ENCODE assay signal across 13 cellular contexts in the genomic region with DNA sequence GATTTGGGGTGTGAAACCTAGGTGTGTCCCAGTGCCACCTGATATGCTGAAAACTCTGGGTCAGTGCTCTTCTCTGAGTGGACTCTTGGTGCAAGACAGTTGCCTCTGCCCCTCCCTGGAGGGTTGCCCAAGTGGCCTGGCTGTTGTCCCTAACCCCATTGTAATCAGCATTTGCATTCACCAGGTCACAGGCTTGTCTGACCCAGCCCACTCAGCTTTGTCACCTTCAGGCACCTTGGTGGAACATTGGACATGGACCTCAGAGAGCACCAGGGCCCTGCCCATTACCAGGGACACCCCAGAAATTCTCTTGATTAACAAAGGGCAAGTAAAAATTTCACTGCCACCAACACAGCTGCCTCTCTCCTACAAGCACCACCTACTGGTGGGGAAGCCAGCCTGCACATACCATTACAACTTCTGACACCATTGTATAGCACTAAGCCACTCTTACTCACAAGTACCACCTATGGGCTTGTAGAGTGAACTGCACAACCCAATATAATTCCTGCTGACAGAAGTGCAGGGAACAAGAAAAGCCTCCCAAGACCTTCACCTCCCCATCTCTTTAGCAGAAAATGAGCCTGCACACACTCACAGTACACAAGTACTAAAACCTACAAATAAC.
A peak's percentile ranks its signal among the peaks of the same experiment; 100 is the strongest.
DNase-seq lines count a peak whose midpoint lies in the region; ATAC-seq, FAIRE-seq and TF ChIP-seq lines count a peak whose summit lies in the region.
"Had no signal": no experiment of that assay in that cellular context is flagged by ENCODE, and none has a peak within 500 bp of the region (broad histone marks: within the 10 kb centered on the region; RNA-seq: fewer than 3 reads in every experiment).

No MANE protein-coding gene starts in this region.

- TF ChIP-seq RAD21 in Ishikawa (IDR thresholded peaks at IDR 0.05; ENCODE audit: low read depth) (peak; percentile 20; the same call in 1 of the 2 replicates), K562 (CRISPR knock-in tag; conservative IDR thresholded peaks at IDR 0.05 in 1 of 2, IDR thresholded peaks at IDR 0.05 in 1 of 2) (no peak)

- no peak for TF ChIP-seq CTCF in A673 (conservative IDR thresholded peaks at IDR 0.05; ENCODE audit: low read depth, low read length)
- TF ChIP-seq CTCF in K562 (IDR thresholded peaks at IDR 0.05 in 2 of 3, conservative IDR thresholded peaks at IDR 0.05 in 1 of 3; ENCODE audit: insufficient read depth in 2 of 3, low read depth in 1 of 3, low read length in 3 of 3): peak in 2 of 3 experiments; percentile 25 to 27; a peak in 2 of 6 replicates

- DNase-seq in A673 (ENCODE audit: low spot score) (peak; percentile 0), K562 (ENCODE audit: extremely low read depth in 1 of 4, low spot score in 3 of 4) (peak in 2 of 4 experiments; percentile 0 to 4), anterior cingulate cortex (lab: John Stamatoyannopoulos, UW) (no peak), NCI-H2196 (lab: John Stamatoyannopoulos, UW; ENCODE audit: unreplicated experiment) (no peak)
- no peak for DNase-seq in stimulated activated CD4-positive, alpha-beta T cell treated with anti-CD3 and anti-CD28 coated beads, Interleukin-1b, Interleukin-23, amount 100 ng/mL, for 48 hours
- DNase-seq: activated gamma-delta T cell, dermis blood vessel endothelial cell, NCI-H1930, T1000 had no signal

- H3K4me3 ChIP-seq in A673 (ENCODE audit: low read depth, low read length, poor library complexity, severe bottlenecking) (no peak overlapping the region), K562 (no peak overlapping the region)

- CTCF ChIA-PET in A673 (lab: Charles Lee) (no interaction called here), K562 (lab: Yijun Ruan, JAX; ENCODE audit: low intra/inter-chr PET ratio) (no interaction called here)

- H3K27me3 ChIP-seq in A673 (replicated peaks; ENCODE audit: insufficient read depth, low read depth, low read length, poor library complexity) (no peaks in the 10 kb centered on the region), K562 (ENCODE audit: control insufficient read depth in 2 of 2, insufficient read depth in 2 of 2, low read length in 2 of 2) (no peaks in the 10 kb centered on the region)
- H3K27me3 ChIP-seq: neutrophil had no signal

- H3K9ac ChIP-seq in K562 (ENCODE audit: insufficient read depth in 1 of 2, low read depth in 2 of 2, low read length in 2 of 2): no peak overlapping the region

- H3K79me2 ChIP-seq in K562 (ENCODE audit: control insufficient read depth, insufficient read depth, low read length): no peaks in the 10 kb centered on the region

- H3K36me3 ChIP-seq in A673 (ENCODE audit: insufficient read depth, low read length, poor library complexity, severe bottlenecking): no peaks in the 10 kb centered on the region
- H3K36me3 ChIP-seq in K562 (ENCODE audit: control insufficient read depth, insufficient read depth, low read length): no peaks in the 10 kb centered on the region
- H3K36me3 ChIP-seq: neutrophil had no signal

- in situ Hi-C loops in K562 (cut with MboI): no loop called here

- H3K4me1 ChIP-seq in A673 (ENCODE audit: insufficient read depth, low read length, poor library complexity, severe bottlenecking) (no peaks in the 10 kb centered on the region), K562 (replicated peaks in 1 of 2; ENCODE audit: control insufficient read depth in 2 of 2, insufficient read depth in 2 of 2, low read length in 2 of 2) (no peaks in the 10 kb centered on the region)

- no peak for TF ChIP-seq EP300 in Ishikawa (IDR thresholded peaks at IDR 0.05; ENCODE audit: borderline replicate concordance)
- no peak for TF ChIP-seq EP300 in K562 (IDR thresholded peaks at IDR 0.05; ENCODE audit: low read length)

- POLR2A ChIA-PET in A673 (lab: Charles Lee; ENCODE audit: low non-redundant PET) (no interaction called here), K562 (lab: Yijun Ruan, JAX) (no interaction called here)

- TF ChIP-seq POLR2A in K562 (conservative IDR thresholded peaks at IDR 0.05): no peak

- peaks cover 21% of the 10 kb centered on the region for H3K9me3 ChIP-seq in A673 (ENCODE audit: low read depth, low read length, poor library complexity, severe bottlenecking)
- H3K9me3 ChIP-seq in K562 (replicated peaks; ENCODE audit: control insufficient read depth, insufficient read depth, low read depth, low read length): no peaks in the 10 kb centered on the region

- H4K20me1 ChIP-seq in K562 (replicated peaks; ENCODE audit: control insufficient read depth, insufficient read depth, low read length): no peaks in the 10 kb centered on the region

- FAIRE-seq in K562 (lab: Jason Lieb, UNC): no peak

- BruUV-seq in A673 (replicated peaks; lab: Mats Ljungman, UMichigan): no TSS peak
- BruUV-seq in K562 (replicated peaks; lab: Mats Ljungman, UMichigan): no TSS peak

- H2AFZ ChIP-seq in K562 (ENCODE audit: low read depth, low read length): no peak overlapping the region

- H3K27ac ChIP-seq in A673 (ENCODE audit: low read depth, low read length, poor library complexity, severe bottlenecking): no peak overlapping the region
- no peak overlapping the region for H3K27ac ChIP-seq in K562 (ENCODE audit: extremely low read depth, low read depth, low read length)
- H3K27ac ChIP-seq: neutrophil had no signal

- no peaks in the 10 kb centered on the region for H3K9me1 ChIP-seq in K562 (ENCODE audit: control insufficient read depth, insufficient read depth, low read length)

- H3K4me2 ChIP-seq in K562 (ENCODE audit: insufficient read depth, low read length): no peak overlapping the region

- ATAC-seq in GM18858 (IDR thresholded peaks at IDR 0.05; ENCODE audit: unreplicated experiment) (peak; percentile 54), K562 (no peak), HG02870 (IDR thresholded peaks at IDR 0.05; ENCODE audit: unreplicated experiment) (no peak)

- intact Hi-C loops in A673 (cut with micrococcal nuclease; ENCODE audit: unreplicated experiment): no loop called here
- intact Hi-C loops in K562 (cut with micrococcal nuclease): no loop called here

TF ChIP-seq in Ishikawa, 13 proteins besides CTCF, POLR2A, EP300 and RAD21 (continues in another document):
- TF ChIP-seq FOXM1 (IDR thresholded peaks at IDR 0.05; ENCODE audit: borderline replicate concordance, low read depth) (no peak), TEAD4 (IDR thresholded peaks at IDR 0.05) (no peak), CREB1 (IDR thresholded peaks at IDR 0.05; ENCODE audit: low read depth) (no peak), NFIC (IDR thresholded peaks at IDR 0.05) (no peak)
- TF ChIP-seq, protein P1, sequence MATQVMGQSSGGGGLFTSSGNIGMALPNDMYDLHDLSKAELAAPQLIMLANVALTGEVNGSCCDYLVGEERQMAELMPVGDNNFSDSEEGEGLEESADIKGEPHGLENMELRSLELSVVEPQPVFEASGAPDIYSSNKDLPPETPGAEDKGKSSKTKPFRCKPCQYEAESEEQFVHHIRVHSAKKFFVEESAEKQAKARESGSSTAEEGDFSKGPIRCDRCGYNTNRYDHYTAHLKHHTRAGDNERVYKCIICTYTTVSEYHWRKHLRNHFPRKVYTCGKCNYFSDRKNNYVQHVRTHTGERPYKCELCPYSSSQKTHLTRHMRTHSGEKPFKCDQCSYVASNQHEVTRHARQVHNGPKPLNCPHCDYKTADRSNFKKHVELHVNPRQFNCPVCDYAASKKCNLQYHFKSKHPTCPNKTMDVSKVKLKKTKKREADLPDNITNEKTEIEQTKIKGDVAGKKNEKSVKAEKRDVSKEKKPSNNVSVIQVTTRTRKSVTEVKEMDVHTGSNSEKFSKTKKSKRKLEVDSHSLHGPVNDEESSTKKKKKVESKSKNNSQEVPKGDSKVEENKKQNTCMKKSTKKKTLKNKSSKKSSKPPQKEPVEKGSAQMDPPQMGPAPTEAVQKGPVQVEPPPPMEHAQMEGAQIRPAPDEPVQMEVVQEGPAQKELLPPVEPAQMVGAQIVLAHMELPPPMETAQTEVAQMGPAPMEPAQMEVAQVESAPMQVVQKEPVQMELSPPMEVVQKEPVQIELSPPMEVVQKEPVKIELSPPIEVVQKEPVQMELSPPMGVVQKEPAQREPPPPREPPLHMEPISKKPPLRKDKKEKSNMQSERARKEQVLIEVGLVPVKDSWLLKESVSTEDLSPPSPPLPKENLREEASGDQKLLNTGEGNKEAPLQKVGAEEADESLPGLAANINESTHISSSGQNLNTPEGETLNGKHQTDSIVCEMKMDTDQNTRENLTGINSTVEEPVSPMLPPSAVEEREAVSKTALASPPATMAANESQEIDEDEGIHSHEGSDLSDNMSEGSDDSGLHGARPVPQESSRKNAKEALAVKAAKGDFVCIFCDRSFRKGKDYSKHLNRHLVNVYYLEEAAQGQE (IDR thresholded peaks at IDR 0.05; ENCODE audit: low read depth): no peak

TF ChIP-seq in K562, 482 proteins besides CTCF, POLR2A, EP300 and RAD21:
- no peak for TF ChIP-seq RBM25 (IDR thresholded peaks at IDR 0.05; ENCODE audit: low read depth, low read length, severe bottlenecking)
- no peak for TF ChIP-seq NCOA1 (IDR thresholded peaks at IDR 0.05; ENCODE audit: low read depth)
